18 cellular contexts compared by ENCODE assay signal in genomic region chr5:72512179-72512860, GRCh38. TPM values are rescaled to one million over a fixed set of nuclear protein-coding genes. Genes with fewer than 3 reads are reported as not detected.
"Had no signal": no experiment of that assay in that cellular context is flagged by ENCODE, and none has a peak within 500 bp of the region (broad histone marks: within the 10 kb centered on the region; RNA-seq: fewer than 3 reads in every experiment).

No MANE protein-coding gene starts in this region.

- ATAC-seq: body of pancreas, pancreas had no signal

- H3K27me3 ChIP-seq: body of pancreas, pancreas, sigmoid colon, thyroid gland had no signal

- H3K4me3 Mint-ChIP-seq: activated B cell treated with CpG ODN at 0.5 μM for 24 hours; activated CD4-positive, alpha-beta T cell treated with anti-CD3 and anti-CD28 coated beads, Interleukin-2, amount 10 ng/mL, durations not matched to agents 24 days and 14 days; activated naive CD8-positive, alpha-beta T cell; mesothelial cell of epicardium; neural crest cell had no signal

- H3K27ac Mint-ChIP-seq: activated B cell treated with CpG ODN at 0.5 μM for 24 hours; activated CD4-positive, alpha-beta T cell treated with anti-CD3 and anti-CD28 coated beads, Interleukin-2, amount 10 ng/mL, durations not matched to agents 24 days and 14 days; activated naive CD8-positive, alpha-beta T cell; mesothelial cell of epicardium had no signal

- H3K36me3 Mint-ChIP-seq: activated naive CD8-positive, alpha-beta T cell; mesothelial cell of epicardium had no signal

- H3K36me3 ChIP-seq: pancreas, sigmoid colon, thyroid gland had no signal

- H3K9me3 Mint-ChIP-seq: activated B cell treated with CpG ODN at 0.5 μM for 24 hours; activated CD4-positive, alpha-beta T cell treated with anti-CD3 and anti-CD28 coated beads, Interleukin-2, amount 10 ng/mL, durations not matched to agents 24 days and 14 days; mesothelial cell of epicardium had no signal

- H3K27ac ChIP-seq: body of pancreas, pancreas, thyroid gland had no signal

- DNase-seq: activated B cell treated with CpG ODN at 0.5 μM for 24 hours; activated CD4-positive, alpha-beta T cell treated with anti-CD3 and anti-CD28 coated beads, Interleukin-2, amount 10 ng/mL, durations not matched to agents 24 days and 14 days; activated gamma-delta T cell treated with Interleukin-2 at 50 U/mL for 16 hours; amniotic stem cell; body of pancreas; central memory CD4-positive, alpha-beta T cell; effector CD8-positive, alpha-beta T cell; foreskin melanocyte; pancreas; sigmoid colon; stimulated activated CD4-positive, alpha-beta T cell treated with anti-CD3 and anti-CD28 coated beads, Interleukin-1b, Interleukin-23, amount 100 ng/mL, for 48 hours; T-helper 2 cell; thyroid gland had no signal

- H3K4me3 ChIP-seq: body of pancreas, coronary artery, pancreas, sigmoid colon, thyroid gland had no signal

- H3K9me3 ChIP-seq: body of pancreas, pancreas, sigmoid colon, thyroid gland had no signal

- H3K4me1 Mint-ChIP-seq: activated CD4-positive, alpha-beta T cell treated with anti-CD3 and anti-CD28 coated beads, Interleukin-2, amount 10 ng/mL, durations not matched to agents 24 days and 14 days had no signal

RNA-seq across cellular contexts. Expression of gene ZNF366, which starts 5.1 kb away (rescaled TPM):
- total RNA-seq: activated B cell treated with CpG ODN at 0.5 μM for 24 hours; activated CD4-positive, alpha-beta T cell treated with anti-CD3 and anti-CD28 coated beads, Interleukin-2, amount 10 ng/mL, durations not matched to agents 24 days and 14 days; fibroblast of lung; mesothelial cell of epicardium; neural crest cell had no signal
- polyA plus RNA-seq: fibroblast of lung had no signal
